1 cellular context compared by ENCODE assay signal in the genomic region with DNA sequence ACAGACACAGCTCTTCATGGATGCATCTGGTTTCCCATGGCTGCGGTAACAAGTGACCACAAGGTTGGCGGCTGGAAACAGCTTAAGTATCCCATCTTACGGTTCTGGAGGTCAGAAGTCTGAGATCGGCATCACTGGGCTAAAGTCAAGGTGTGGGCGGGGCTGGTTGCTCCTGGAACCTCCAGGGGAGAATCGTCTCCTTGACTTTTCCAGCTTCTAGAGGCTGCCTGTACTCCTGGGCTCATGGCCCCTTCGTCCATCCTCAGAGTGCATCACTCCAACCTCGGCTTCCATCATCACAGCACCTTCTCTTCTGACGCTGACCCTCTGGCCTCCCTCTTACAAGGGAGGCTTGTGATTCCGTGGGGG.
TF ChIP-seq lines count a peak whose summit lies in the region.

No MANE protein-coding gene starts in this region.

TF ChIP-seq in HepG2, 621 proteins besides CTCF, POLR2A, EP300 and RAD21:
- TF ChIP-seq, protein P1, sequence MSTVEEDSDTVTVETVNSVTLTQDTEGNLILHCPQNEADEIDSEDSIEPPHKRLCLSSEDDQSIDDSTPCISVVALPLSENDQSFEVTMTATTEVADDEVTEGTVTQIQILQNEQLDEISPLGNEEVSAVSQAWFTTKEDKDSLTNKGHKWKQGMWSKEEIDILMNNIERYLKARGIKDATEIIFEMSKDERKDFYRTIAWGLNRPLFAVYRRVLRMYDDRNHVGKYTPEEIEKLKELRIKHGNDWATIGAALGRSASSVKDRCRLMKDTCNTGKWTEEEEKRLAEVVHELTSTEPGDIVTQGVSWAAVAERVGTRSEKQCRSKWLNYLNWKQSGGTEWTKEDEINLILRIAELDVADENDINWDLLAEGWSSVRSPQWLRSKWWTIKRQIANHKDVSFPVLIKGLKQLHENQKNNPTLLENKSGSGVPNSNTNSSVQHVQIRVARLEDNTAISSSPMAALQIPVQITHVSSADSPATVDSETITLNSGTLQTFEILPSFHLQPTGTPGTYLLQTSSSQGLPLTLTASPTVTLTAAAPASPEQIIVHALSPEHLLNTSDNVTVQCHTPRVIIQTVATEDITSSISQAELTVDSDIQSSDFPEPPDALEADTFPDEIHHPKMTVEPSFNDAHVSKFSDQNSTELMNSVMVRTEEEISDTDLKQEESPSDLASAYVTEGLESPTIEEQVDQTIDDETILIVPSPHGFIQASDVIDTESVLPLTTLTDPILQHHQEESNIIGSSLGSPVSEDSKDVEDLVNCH (CRISPR knock-in tag; IDR thresholded peaks at IDR 0.05), result no peak
- TF ChIP-seq NFAT5 (CRISPR knock-in tag; IDR thresholded peaks at IDR 0.05) (no peak), ZNF547 (CRISPR knock-in tag; IDR thresholded peaks at IDR 0.05) (no peak), ZNF550 (CRISPR knock-in tag; IDR thresholded peaks at IDR 0.05; ENCODE audit: borderline replicate concordance) (no peak), ZNF3 (CRISPR knock-in tag; IDR thresholded peaks at IDR 0.05) (no peak), SRSF9 (IDR thresholded peaks at IDR 0.05; ENCODE audit: borderline replicate concordance, insufficient read depth, low read depth, low read length, poor library complexity, severe bottlenecking) (no peak), KMT2B (CRISPR knock-in tag; IDR thresholded peaks at IDR 0.05) (no peak), SAP130 (CRISPR knock-in tag; IDR thresholded peaks at IDR 0.05; ENCODE audit: low read depth) (no peak), ZNF652 (CRISPR knock-in tag; IDR thresholded peaks at IDR 0.05; ENCODE audit: borderline replicate concordance, low read depth) (no peak), ZNF468 (CRISPR knock-in tag; IDR thresholded peaks at IDR 0.05) (no peak), HNRNPLL (IDR thresholded peaks at IDR 0.05; ENCODE audit: low read depth, low read length, poor library complexity, severe bottlenecking) (no peak), ZNF281 (CRISPR knock-in tag; IDR thresholded peaks at IDR 0.05; ENCODE audit: borderline replicate concordance) (no peak), NFKB2 (CRISPR knock-in tag; IDR thresholded peaks at IDR 0.05; ENCODE audit: borderline replicate concordance) (no peak), POLR2AphosphoS5 (IDR thresholded peaks at IDR 0.05; ENCODE audit: low read depth, low read length) (no peak), ZC3H4 (CRISPR knock-in tag; IDR thresholded peaks at IDR 0.05; ENCODE audit: borderline replicate concordance) (no peak), ZNF619 (CRISPR knock-in tag; IDR thresholded peaks at IDR 0.05) (no peak), MAFG (CRISPR knock-in tag; IDR thresholded peaks at IDR 0.05) (no peak)
- TF ChIP-seq, protein P2, sequence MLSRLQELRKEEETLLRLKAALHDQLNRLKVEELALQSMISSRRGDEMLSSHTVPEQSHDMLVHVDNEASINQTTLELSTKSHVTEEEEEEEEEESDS (CRISPR knock-in tag; IDR thresholded peaks at IDR 0.05; ENCODE audit: borderline replicate concordance), result no peak
- TF ChIP-seq, protein P3, sequence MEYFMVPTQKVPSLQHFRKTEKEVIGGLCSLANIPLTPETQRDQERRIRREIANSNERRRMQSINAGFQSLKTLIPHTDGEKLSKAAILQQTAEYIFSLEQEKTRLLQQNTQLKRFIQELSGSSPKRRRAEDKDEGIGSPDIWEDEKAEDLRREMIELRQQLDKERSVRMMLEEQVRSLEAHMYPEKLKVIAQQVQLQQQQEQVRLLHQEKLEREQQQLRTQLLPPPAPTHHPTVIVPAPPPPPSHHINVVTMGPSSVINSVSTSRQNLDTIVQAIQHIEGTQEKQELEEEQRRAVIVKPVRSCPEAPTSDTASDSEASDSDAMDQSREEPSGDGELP (IDR thresholded peaks at IDR 0.05; ENCODE audit: borderline replicate concordance, low read depth), result no peak
